ENCODE assay signal across 14 cellular contexts in genomic region chr10:72611783-72612182, GRCh38. TPM values are rescaled to one million over a fixed set of nuclear protein-coding genes. Genes with fewer than 3 reads are reported as not detected.
DNase-seq lines count a peak whose midpoint lies in the region; ATAC-seq and TF ChIP-seq lines count a peak whose summit lies in the region.
"Had no signal": no experiment of that assay in that cellular context is flagged by ENCODE, and none has a peak within 500 bp of the region (broad histone marks: within the 10 kb centered on the region; RNA-seq: fewer than 3 reads in every experiment).

No MANE protein-coding gene starts in this region.

- TF ChIP-seq CTCF in VCaP (conservative IDR thresholded peaks at IDR 0.05) (no peak), right atrium auricular region (IDR thresholded peaks at IDR 0.05) (no peak)

- no peak overlapping the region for H3K4me3 Mint-ChIP-seq in stimulated activated naive B cell treated with anti-CD40 and anti-IgM and Interleukin-4, amounts not matched to agents 10 μg/mL and 1 μg/mL and 100 μg/mL, for 72 hours
- no peak overlapping the region for H3K4me3 Mint-ChIP-seq in activated CD8-positive, alpha-beta memory T cell treated with anti-CD3 and anti-CD28 coated beads, Interleukin-2, amount 10 ng/mL, durations not matched to agents 7 days and 5 days

- peaks cover 0 to 12% of the 10 kb centered on the region in 2 donors for H3K4me1 ChIP-seq in right atrium auricular region

- CTCF ChIA-PET in activated CD8-positive, alpha-beta memory T cell treated with anti-CD3 and anti-CD28 coated beads, Interleukin-2, amount 10 ng/mL, durations not matched to agents 7 days and 5 days (lab: Charles Lee) = interaction anchor here (1.6 to 1.8 kb wide), 2 partner anchors 12 to 156 kb away, joined by 4 to 5 read pairs; no protein-coding TSS in a partner anchor

- peak; percentile 36 for DNase-seq in NCI-H146 (lab: John Stamatoyannopoulos, UW)
- DNase-seq in NCI-H146 treated with DMSO at 0.1 percent for 48 hours (lab: John Stamatoyannopoulos, UW; ENCODE audit: unreplicated experiment) = no peak
- no peak for DNase-seq in right atrium auricular region (ENCODE audit: low spot score)
- DNase-seq in stimulated activated naive B cell treated with anti-CD40 and anti-IgM and Interleukin-4, amounts not matched to agents 10 μg/mL and 1 μg/mL and 100 μg/mL, for 72 hours = no peak
- no peak for DNase-seq in activated CD8-positive, alpha-beta memory T cell treated with anti-CD3 and anti-CD28 coated beads, Interleukin-2, amount 10 ng/mL, durations not matched to agents 7 days and 5 days
- DNase-seq: activated CD4-positive, alpha-beta T cell treated with anti-CD3 and anti-CD28 coated beads for 4 hours; activated gamma-delta T cell; glutamatergic neuron; NCI-H226; SIG-M5 had no signal

- H3K27me3 ChIP-seq in right atrium auricular region = no peaks in the 10 kb centered on the region

- H3K4me3 ChIP-seq in right atrium auricular region = peak overlapping the region in 1 of 2 donors; percentile 21
- H3K4me3 ChIP-seq: A549 had no signal

- peak overlapping the region; percentile 67 for H3K27ac Mint-ChIP-seq in stimulated activated naive B cell treated with anti-CD40 and anti-IgM and Interleukin-4, amounts not matched to agents 10 μg/mL and 1 μg/mL and 100 μg/mL, for 72 hours
- no peak overlapping the region for H3K27ac Mint-ChIP-seq in activated CD8-positive, alpha-beta memory T cell treated with anti-CD3 and anti-CD28 coated beads, Interleukin-2, amount 10 ng/mL, durations not matched to agents 7 days and 5 days

- ATAC-seq in stimulated activated naive B cell treated with anti-CD40 and anti-IgM and Interleukin-4, amounts not matched to agents 10 μg/mL and 1 μg/mL and 100 μg/mL, for 72 hours (replicated peaks) = no peak
- ATAC-seq in HG03095 (IDR thresholded peaks at IDR 0.05; ENCODE audit: unreplicated experiment) (no peak), HG03097 (IDR thresholded peaks at IDR 0.05; ENCODE audit: low FRiP score, unreplicated experiment) (no peak)
- ATAC-seq in activated CD8-positive, alpha-beta memory T cell treated with anti-CD3 and anti-CD28 coated beads, Interleukin-2, amount 10 ng/mL, durations not matched to agents 7 days and 5 days = no peak

- peaks cover 9 to 11% of the 10 kb centered on the region in 2 donors for H3K9me3 Mint-ChIP-seq in stimulated activated naive B cell treated with anti-CD40 and anti-IgM and Interleukin-4, amounts not matched to agents 10 μg/mL and 1 μg/mL and 100 μg/mL, for 72 hours
- H3K9me3 Mint-ChIP-seq in activated CD8-positive, alpha-beta memory T cell treated with anti-CD3 and anti-CD28 coated beads, Interleukin-2, amount 10 ng/mL, durations not matched to agents 7 days and 5 days (ENCODE audit: low read depth) = peaks cover 5% of the 10 kb centered on the region

- peaks cover 12 to 22% of the 10 kb centered on the region in 2 donors for H3K4me1 Mint-ChIP-seq in stimulated activated naive B cell treated with anti-CD40 and anti-IgM and Interleukin-4, amounts not matched to agents 10 μg/mL and 1 μg/mL and 100 μg/mL, for 72 hours
- H3K4me1 Mint-ChIP-seq in activated CD8-positive, alpha-beta memory T cell treated with anti-CD3 and anti-CD28 coated beads, Interleukin-2, amount 10 ng/mL, durations not matched to agents 7 days and 5 days = peaks cover 8% of the 10 kb centered on the region

- H3K27me3 Mint-ChIP-seq in stimulated activated naive B cell treated with anti-CD40 and anti-IgM and Interleukin-4, amounts not matched to agents 10 μg/mL and 1 μg/mL and 100 μg/mL, for 72 hours = no peaks in the 10 kb centered on the region
- no peaks in the 10 kb centered on the region for H3K27me3 Mint-ChIP-seq in activated CD8-positive, alpha-beta memory T cell treated with anti-CD3 and anti-CD28 coated beads, Interleukin-2, amount 10 ng/mL, durations not matched to agents 7 days and 5 days

- H3K27ac ChIP-seq in VCaP = peak overlapping the region; percentile 39
- peak overlapping the region; percentile 41 to 55 for H3K27ac ChIP-seq in right atrium auricular region
- H3K27ac ChIP-seq: A549 had no signal

- H3K36me3 ChIP-seq in right atrium auricular region = no peaks in the 10 kb centered on the region

- peaks cover 16 to 23% of the 10 kb centered on the region in 2 donors for H3K36me3 Mint-ChIP-seq in stimulated activated naive B cell treated with anti-CD40 and anti-IgM and Interleukin-4, amounts not matched to agents 10 μg/mL and 1 μg/mL and 100 μg/mL, for 72 hours
- H3K36me3 Mint-ChIP-seq in activated CD8-positive, alpha-beta memory T cell treated with anti-CD3 and anti-CD28 coated beads, Interleukin-2, amount 10 ng/mL, durations not matched to agents 7 days and 5 days = peaks cover 15% of the 10 kb centered on the region

- no peaks in the 10 kb centered on the region for H3K9me3 ChIP-seq in right atrium auricular region
- H3K9me3 ChIP-seq: A549 had no signal

RNA-seq across cellular contexts. Expression of gene MICU1, which starts 14.1 kb away (rescaled TPM):
- 10 to 100 TPM; 30.9 to 36.0 TPM for total RNA-seq in right atrium auricular region
- total RNA-seq in activated CD8-positive, alpha-beta memory T cell treated with anti-CD3 and anti-CD28 coated beads, Interleukin-2, amount 10 ng/mL, durations not matched to agents 7 days and 5 days = 10 to 100 TPM; 25.9 to 27.2 TPM
